In the genomic region with DNA sequence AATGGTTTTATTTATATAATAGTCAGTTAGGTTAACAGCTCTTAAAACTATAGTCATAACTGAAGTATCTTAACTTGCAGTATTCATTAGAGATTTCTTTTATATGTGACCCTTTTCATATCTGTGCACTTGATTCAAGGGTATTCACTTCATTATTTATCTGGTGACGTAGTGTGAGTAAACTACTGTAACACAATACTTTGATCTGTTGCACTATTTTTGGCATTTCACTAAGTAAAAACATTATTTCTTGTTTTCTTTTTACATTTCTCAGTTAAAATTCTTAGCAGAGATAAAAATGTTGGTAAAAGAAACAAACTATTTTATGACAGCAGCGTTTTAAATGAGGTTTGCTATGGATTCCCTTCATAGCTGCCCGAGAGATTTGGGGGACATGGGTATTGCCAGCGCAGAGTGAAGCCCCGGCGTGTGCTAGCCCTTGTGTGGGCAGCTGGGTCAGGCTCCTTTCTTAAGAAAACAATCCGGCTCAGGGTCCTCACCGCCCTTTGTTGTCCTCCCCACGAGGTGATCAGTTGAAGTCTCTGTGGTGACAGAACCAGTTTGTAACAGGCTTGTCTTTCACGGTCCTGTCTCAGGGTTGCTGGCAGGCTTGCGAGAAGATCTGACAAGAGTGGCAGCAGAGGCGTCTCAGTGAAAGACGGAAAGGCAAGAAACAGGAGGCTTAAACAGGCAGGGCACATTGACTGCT, we compare ENCODE assay signal across 18 cellular contexts.
DNase-seq lines count a peak whose midpoint lies in the region; ATAC-seq, FAIRE-seq and TF ChIP-seq lines count a peak whose summit lies in the region.
"Had no signal": no experiment of that assay in that cellular context is flagged by ENCODE, and none has a peak within 500 bp of the region (broad histone marks: within the 10 kb centered on the region; RNA-seq: fewer than 3 reads in every experiment).

No MANE protein-coding gene starts in this region.

- FAIRE-seq in A549 (lab: Jason Lieb, UNC), result no peak
- FAIRE-seq: keratinocyte had no signal

- under 1% methylated on average over 10 of the region's 13 CpGs for WGBS in A549 (ENCODE audit: missing lambda C conversion rate)
- WGBS in spleen, 5 donors, result 81 to 90% (median 85%) methylated on average over 13 of the region's 13 CpGs

- no peak overlapping the region for H2AFZ ChIP-seq in neuron (ENCODE audit: low read depth, low read length)

- H3K27ac ChIP-seq in A549, result peak overlapping the region; percentile 65 to 81; a peak in 5 of 6 replicates
- peak overlapping the region; percentile 47 for H3K27ac ChIP-seq in VCaP
- H3K27ac ChIP-seq in spleen, result no peak overlapping the region
- H3K27ac ChIP-seq: upper lobe of right lung had no signal

- H3K4me1 ChIP-seq in A549, result peaks cover 63% of the 10 kb centered on the region
- peaks cover 64% of the 10 kb centered on the region for H3K4me1 ChIP-seq in neuron (ENCODE audit: insufficient read depth, low read length)
- no peaks in the 10 kb centered on the region for H3K4me1 ChIP-seq in spleen
- H3K4me1 ChIP-seq: upper lobe of right lung had no signal

- peak in 1 of 2 experiments; percentile 63 for DNase-seq in A549 (ENCODE audit: low read depth in 1 of 2, low spot score in 1 of 2)
- no peak for DNase-seq in epithelial cell of proximal tubule (ENCODE audit: low read depth)
- DNase-seq in NCI-H2171 (lab: John Stamatoyannopoulos, UW), result no peak
- DNase-seq in kidney glomerular epithelial cell (lab: John Stamatoyannopoulos, UW), result no peak
- DNase-seq in spleen, result no peak
- DNase-seq: 8988T; activated CD4-positive, alpha-beta T cell treated with anti-CD3 and anti-CD28 coated beads, Interleukin-2, amount 50 U/mL, for 48 hours; CD4-positive, CD25-positive, alpha-beta regulatory T cell; effector CD4-positive, alpha-beta T cell; foreskin fibroblast; NCI-H2081 treated with DMSO at 0.1 percent for 48 hours; stimulated activated CD4-positive, alpha-beta T cell treated with anti-CD3 and anti-CD28 coated beads, Interleukin-2, amount 100 ng/mL, for 48 hours; T-helper 9 cell; upper lobe of right lung had no signal

- CTCF ChIA-PET in A549 (lab: Yijun Ruan, JAX), result no interaction called here

- H3K36me3 ChIP-seq in neuron (ENCODE audit: insufficient read depth, low read length) (no peaks in the 10 kb centered on the region), spleen (no peaks in the 10 kb centered on the region)
- H3K36me3 ChIP-seq: upper lobe of right lung had no signal

- peak overlapping the region; percentile 35 for H3K4me3 ChIP-seq in A549
- peak overlapping the region; percentile 12 for H3K4me3 ChIP-seq in epithelial cell of proximal tubule (ENCODE audit: low read depth, low read length)
- peak overlapping the region; percentile 91 for H3K4me3 ChIP-seq in neuron (ENCODE audit: low read length)
- no peak overlapping the region for H3K4me3 ChIP-seq in spleen
- H3K4me3 ChIP-seq: upper lobe of right lung had no signal

- TF ChIP-seq EP300 in A549 (IDR thresholded peaks at IDR 0.05), result no peak

- peak overlapping the region; percentile 92 for H3K4me2 ChIP-seq in A549

- no peak for TF ChIP-seq POLR2A in A549 (IDR thresholded peaks at IDR 0.05; ENCODE audit: low read length)
- TF ChIP-seq POLR2A in spleen (IDR thresholded peaks at IDR 0.05), result no peak

- intact Hi-C loops in spleen (cut with DNase I; ENCODE audit: low total_unique reads), result no loop called here

- H3K27me3 ChIP-seq in neuron (ENCODE audit: insufficient read depth, low read length) (no peaks in the 10 kb centered on the region), spleen (replicated peaks in 1 of 7) (no peaks in the 10 kb centered on the region)
- H3K27me3 ChIP-seq: upper lobe of right lung had no signal

- POLR2A ChIA-PET in A549 (lab: Yijun Ruan, JAX), result no interaction called here

- TF ChIP-seq CTCF in A549 (IDR thresholded peaks at IDR 0.05) (no peak), VCaP (conservative IDR thresholded peaks at IDR 0.05) (no peak), epithelial cell of proximal tubule (conservative IDR thresholded peaks at IDR 0.05; ENCODE audit: low read depth, low read length) (no peak), spleen (IDR thresholded peaks at IDR 0.05 in 8 of 11, conservative IDR thresholded peaks at IDR 0.05 in 3 of 11) (no peak)

- no peaks in the 10 kb centered on the region for H3K9me3 ChIP-seq in A549
- H3K9me3 ChIP-seq in neuron (ENCODE audit: low read length), result no peaks in the 10 kb centered on the region
- no peaks in the 10 kb centered on the region for H3K9me3 ChIP-seq in spleen
- H3K9me3 ChIP-seq: upper lobe of right lung had no signal

- TF ChIP-seq RAD21 in A549 (conservative IDR thresholded peaks at IDR 0.05 in 1 of 2, IDR thresholded peaks at IDR 0.05 in 1 of 2), result no peak

- peak; percentile 91 to 92 for ATAC-seq in A549
- ATAC-seq in HG03097 (IDR thresholded peaks at IDR 0.05; ENCODE audit: low FRiP score, unreplicated experiment), result no peak
- ATAC-seq: upper lobe of right lung had no signal

TF ChIP-seq in A549, 52 proteins besides CTCF, POLR2A, EP300 and RAD21:
- TF ChIP-seq NPAS2 (CRISPR knock-in tag; IDR thresholded peaks at IDR 0.05; ENCODE audit: borderline replicate concordance), result no peak
- 0 out of 2 replicates have a peak, but pooled peaks have one; percentile 38 for TF ChIP-seq MAX (IDR thresholded peaks at IDR 0.05)
- no peak for TF ChIP-seq NR3C1 (IDR thresholded peaks at IDR 0.05)
- no peak for TF ChIP-seq PBX3 (IDR thresholded peaks at IDR 0.05)
- TF ChIP-seq HES2 (IDR thresholded peaks at IDR 0.05), result no peak

Comparison
In these comparisons a context has a peak if more than half of its experiments do, and no peak if none do; other contexts are left out.
1. H3K27ac ChIP-seq: peak in A549 (2 of 2) and VCaP (single experiment); none in spleen (0 of 8).
2. H3K4me3 ChIP-seq: peak in A549 (single experiment), epithelial cell of proximal tubule (single experiment) and neuron (single experiment); none in spleen (0 of 8).